Comparison of ENCODE assay signal across 8 cellular contexts in the genomic region with DNA sequence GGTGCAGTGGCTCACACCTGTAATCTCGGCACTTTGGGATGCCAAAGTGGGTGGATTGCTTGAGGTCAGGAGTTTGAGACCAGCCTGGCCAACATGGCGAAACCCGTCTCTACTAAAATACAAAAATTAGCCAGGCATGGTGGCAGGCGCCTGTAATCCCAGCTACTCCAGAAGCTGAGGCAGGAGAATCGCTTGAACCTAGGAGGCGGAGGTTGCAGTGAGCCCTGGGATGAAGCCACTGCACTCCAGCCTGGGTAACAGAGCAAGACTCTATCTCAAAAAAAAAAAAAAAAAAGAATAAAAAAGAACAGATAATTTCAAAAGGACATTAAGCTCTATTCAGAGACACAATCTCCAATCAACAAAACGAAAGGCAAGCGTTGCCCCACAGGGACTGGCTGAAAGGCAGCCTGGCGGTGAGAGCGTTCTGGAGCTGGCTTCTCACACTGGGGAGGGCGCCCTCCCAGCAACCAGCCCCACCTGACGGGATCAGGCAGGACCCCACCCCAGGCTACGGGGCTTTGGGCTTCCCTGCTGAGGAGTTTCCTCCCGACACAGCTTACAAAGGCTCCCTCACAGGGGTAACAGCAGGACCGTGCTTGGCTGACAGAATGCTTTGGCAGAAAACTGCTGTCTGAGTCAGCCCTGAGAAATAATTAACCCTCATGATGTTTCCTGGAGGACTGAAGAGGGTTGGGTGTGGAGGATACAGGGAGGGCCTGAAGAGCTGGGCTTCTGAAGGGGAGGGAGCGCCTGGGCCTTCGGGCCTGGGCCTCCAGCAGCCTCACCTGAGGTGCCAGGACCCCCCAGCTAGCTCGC. TPM values are rescaled to one million over a fixed set of nuclear protein-coding genes. Genes with fewer than 3 reads are reported as not detected.
DNase-seq lines count a peak whose midpoint lies in the region; ATAC-seq, FAIRE-seq and TF ChIP-seq lines count a peak whose summit lies in the region.

No MANE protein-coding gene starts in this region.

- 0 out of 7 replicates have a peak, but pooled peaks cover 0 to 4% (median 0%) of the 10 kb centered on the region in 4 experiments for H3K27me3 ChIP-seq in H1 (replicated peaks in 1 of 4; ENCODE audit: control insufficient read depth in 3 of 4, extremely low read depth in 1 of 4, insufficient read depth in 3 of 4, low read length in 3 of 4)
- H3K27me3 ChIP-seq in upper lobe of right lung, result no peaks in the 10 kb centered on the region

- H3K18ac ChIP-seq in H1 (ENCODE audit: extremely low read depth, low read length), result no peak overlapping the region

- POLR2A ChIA-PET in H1 (lab: Charles Lee; ENCODE audit: partially characterized antibody), result interaction anchor here (1.1 to 1.4 kb wide), 2 partner anchors 31 to 38 kb away, joined by 3 to 4 read pairs; partner anchors contain the start of gene SRP9

- H3K23ac ChIP-seq in H1 (ENCODE audit: insufficient read length), result no peak overlapping the region

- peak overlapping the region; percentile 75; the same call in 1 of the 2 replicates for H2BK12ac ChIP-seq in H1 (ENCODE audit: low read depth, low read length)

- TF ChIP-seq POLR2A in H1 (IDR thresholded peaks at IDR 0.05; ENCODE audit: control extremely low read depth in 1 of 2, low read depth in 2 of 2, low read length in 2 of 2), result no peak

- no peak for FAIRE-seq in H1 (lab: Jason Lieb, UNC)

- no peaks in the 10 kb centered on the region for H3K23me2 ChIP-seq in H1 (ENCODE audit: low read depth, low read length)

- peak overlapping the region; percentile 44; the same call in 1 of the 2 replicates for H2BK5ac ChIP-seq in H1 (ENCODE audit: low read depth, low read length)

- H3K56ac ChIP-seq in H1 (replicated peaks; ENCODE audit: insufficient read length, low read depth, low read length), result no peak overlapping the region

- peak; percentile 84 for ATAC-seq in GM18907 (IDR thresholded peaks at IDR 0.05; ENCODE audit: unreplicated experiment)
- peak; percentile 95 for ATAC-seq in upper lobe of right lung
- no peak for ATAC-seq in GM21737 (IDR thresholded peaks at IDR 0.05; ENCODE audit: unreplicated experiment)
- ATAC-seq in HG03139 (IDR thresholded peaks at IDR 0.05; ENCODE audit: unreplicated experiment), result no peak

- no peak overlapping the region for H3K14ac ChIP-seq in H1 (ENCODE audit: insufficient read length)

- H4K91ac ChIP-seq in H1 (replicated peaks; ENCODE audit: insufficient read length, low read length), result no peak overlapping the region

- DNase-seq in NCI-H345 treated with DMSO at 0.1 percent for 48 hours (lab: John Stamatoyannopoulos, UW; ENCODE audit: unreplicated experiment) (peak; percentile 68), H1 (ENCODE audit: low read depth in 1 of 2, low spot score in 2 of 2) (peak; percentile 77 to 82), medulla oblongata (ENCODE audit: extremely low spot score) (peak; percentile 77), upper lobe of right lung (peak; percentile 72), cortex of kidney (lab: John Stamatoyannopoulos, UW) (no peak)

- H2AFZ ChIP-seq in H1 (ENCODE audit: low read length), result no peak overlapping the region

- intact Hi-C loops in upper lobe of right lung (cut with DNase I), result no loop called here

- no peak for TF ChIP-seq EP300 in H1 (IDR thresholded peaks at IDR 0.05; ENCODE audit: borderline replicate concordance in 1 of 2, low read depth in 2 of 2, low read length in 2 of 2)

- no peak overlapping the region for H2BK20ac ChIP-seq in H1 (ENCODE audit: low read length)

- H4K8ac ChIP-seq in H1 (ENCODE audit: extremely low read depth, insufficient read depth, low read length), result no peak overlapping the region

- CTCF ChIA-PET in H1 (lab: Charles Lee; ENCODE audit: partially characterized antibody), result interaction anchor here (0.7 to 2.9 kb wide), 14 partner anchors 8 to 272 kb away, joined by 3 to 8 read pairs (median 4); no protein-coding TSS in a partner anchor

- no peaks in the 10 kb centered on the region for H3K36me3 ChIP-seq in H1 (ENCODE audit: control insufficient read depth in 2 of 4, insufficient read depth in 4 of 4, low read length in 3 of 4)
- H3K36me3 ChIP-seq in upper lobe of right lung, result no peaks in the 10 kb centered on the region

- H3K4ac ChIP-seq in H1 (replicated peaks; ENCODE audit: insufficient read length, low read depth, low read length), result no peak overlapping the region

- H3K79me1 ChIP-seq in H1 (ENCODE audit: low read depth, low read length), result no peaks in the 10 kb centered on the region

- 34% methylated on average over 17 of the region's 18 CpGs; no CpG with 5 or more reads in 1 of the 2 experiments for whole genome bisulfite sequencing in H1 (ENCODE audit: extremely low coverage in 1 of 2, insufficient coverage in 1 of 2, insufficient read length in 1 of 2, insufficient replicate concordance in 2 of 2, low coverage in 1 of 2, low lambda C conversion rate in 2 of 2, missing lambda C conversion rate in 1 of 2), 2 experiments

- H3K4me2 ChIP-seq in H1 (ENCODE audit: insufficient read depth in 1 of 2, low read depth in 2 of 2, low read length in 2 of 2), result peak overlapping the region; percentile 3 to 60; a peak in 3 of 4 replicates

- H3K79me2 ChIP-seq in H1 (ENCODE audit: control insufficient read depth in 1 of 2, insufficient read depth in 2 of 2, low read length in 2 of 2), result no peaks in the 10 kb centered on the region

- H2BK15ac ChIP-seq in H1 (ENCODE audit: low read length), result no peak overlapping the region

- TF ChIP-seq CTCF in H1 (IDR thresholded peaks at IDR 0.05; ENCODE audit: control extremely low read depth in 1 of 3, insufficient read depth in 1 of 3, low read depth in 1 of 3, low read length in 3 of 3) (peak in 1 of 3 experiments; percentile 5; a peak in 1 of 4 replicates), upper lobe of right lung (IDR thresholded peaks at IDR 0.05) (no peak)

- H4K5ac ChIP-seq in H1 (ENCODE audit: insufficient read length, low read depth, low read length), result no peak overlapping the region

- H2BK120ac ChIP-seq in H1 (replicated peaks; ENCODE audit: low read depth, low read length), result no peak overlapping the region

- no peak overlapping the region for H2AK5ac ChIP-seq in H1 (ENCODE audit: low read depth, low read length)

- TF ChIP-seq RAD21 in H1 (IDR thresholded peaks at IDR 0.05 in 1 of 2, conservative IDR thresholded peaks at IDR 0.05 in 1 of 2; ENCODE audit: low read depth in 2 of 2, low read length in 2 of 2), result no peak; a peak in 1 of 4 replicates

- H3K9me3 ChIP-seq in H1 (ENCODE audit: insufficient read depth in 2 of 2, low read depth in 1 of 2, low read length in 1 of 2) (no peaks in the 10 kb centered on the region), upper lobe of right lung (no peaks in the 10 kb centered on the region)

- no peak overlapping the region for H3K27ac ChIP-seq in H1 (ENCODE audit: low read depth, low read length)
- H3K27ac ChIP-seq in upper lobe of right lung, result peak overlapping the region; percentile 79

- peak overlapping the region in 3 of 4 experiments; percentile 2 to 33 (median 11); a peak in 3 of 8 replicates for H3K4me3 ChIP-seq in H1 (ENCODE audit: extremely low read depth in 1 of 4, insufficient read depth in 2 of 4, low read depth in 3 of 4, low read length in 4 of 4)
- peak overlapping the region; percentile 45 for H3K4me3 ChIP-seq in upper lobe of right lung

- peaks cover 2 to 5% (median 3%) of the 10 kb centered on the region in 4 experiments; a peak in 4 of 7 replicates for H3K4me1 ChIP-seq in H1 (replicated peaks in 1 of 4; ENCODE audit: control insufficient read depth in 3 of 4, insufficient read depth in 4 of 4, low read length in 3 of 4)
- peaks cover 18% of the 10 kb centered on the region for H3K4me1 ChIP-seq in upper lobe of right lung

- H4K20me1 ChIP-seq in H1 (replicated peaks in 1 of 2; ENCODE audit: control insufficient read depth in 1 of 2, insufficient read depth in 2 of 2, low read length in 2 of 2), result no peaks in the 10 kb centered on the region

- H3K9ac ChIP-seq in H1 (replicated peaks in 1 of 4; ENCODE audit: extremely low read depth in 1 of 4, low read depth in 3 of 4, low read length in 3 of 4), result no peak overlapping the region

TF ChIP-seq in H1, 55 proteins besides CTCF, POLR2A, EP300 and RAD21 (continues in another document):
- TF ChIP-seq HDAC2 (IDR thresholded peaks at IDR 0.05; ENCODE audit: borderline replicate concordance in 1 of 2, low read depth in 2 of 2, low read length in 2 of 2), result peak in 1 of 2 experiments; percentile 88; a peak in 2 of 4 replicates
- TF ChIP-seq PHF8 (conservative IDR thresholded peaks at IDR 0.05; ENCODE audit: low read depth, low read length), result no peak
- TF ChIP-seq BRCA1 (IDR thresholded peaks at IDR 0.05; ENCODE audit: low read depth, low read length), result no peak
- 0 out of 2 replicates have a peak, but pooled peaks have one; percentile 44 for TF ChIP-seq CREB1 (IDR thresholded peaks at IDR 0.05)
- 0 out of 4 replicates have a peak, but pooled peaks of 1 of the 2 experiments have one; percentile 37 for TF ChIP-seq SIN3A (conservative IDR thresholded peaks at IDR 0.05 in 1 of 2, IDR thresholded peaks at IDR 0.05 in 1 of 2; ENCODE audit: low read depth in 1 of 2, low read length in 2 of 2)
- TF ChIP-seq GTF2F1 (IDR thresholded peaks at IDR 0.05; ENCODE audit: borderline replicate concordance, low read depth, low read length), result no peak
- peak; percentile 37 for TF ChIP-seq KDM4A (IDR thresholded peaks at IDR 0.05; ENCODE audit: low read depth, low read length, severe bottlenecking)
- 0 out of 2 replicates have a peak, but pooled peaks have one; percentile 52 for TF ChIP-seq RBBP5 (IDR thresholded peaks at IDR 0.05; ENCODE audit: borderline replicate concordance, low read depth, low read length)
- no peak for TF ChIP-seq KDM5A (IDR thresholded peaks at IDR 0.05; ENCODE audit: low read length)
- peak; percentile 46 for TF ChIP-seq CTBP2 (IDR thresholded peaks at IDR 0.05; ENCODE audit: borderline replicate concordance, insufficient read depth, insufficient read length, low read length)
- peak; percentile 50; the same call in 1 of the 2 replicates for TF ChIP-seq TBP (IDR thresholded peaks at IDR 0.05; ENCODE audit: low read depth, low read length)
- no peak for TF ChIP-seq HDAC6 (IDR thresholded peaks at IDR 0.05; ENCODE audit: low read depth, low read length)
- no peak for TF ChIP-seq TEAD4 (IDR thresholded peaks at IDR 0.05; ENCODE audit: low read depth, low read length)
- 0 out of 2 replicates have a peak, but pooled peaks have one; percentile 26 for TF ChIP-seq RXRA (IDR thresholded peaks at IDR 0.05; ENCODE audit: insufficient read depth, low read depth, low read length)

RNA-seq across cellular contexts. Expression of gene SRP9, which starts 31.1 kb away (rescaled TPM):
- total RNA-seq in H1 (2021; fragmentation: NEBNext Ultra II Directional; extraction: Animal tissue kit (Norgen Biotek cat#: 25700)), result 446 and 448 TPM in 2 replicates
- 342 and 572 TPM in 2 replicates for polyA plus RNA-seq in H1 (2011; rRNA removed)
- 639 TPM for polyA plus RNA-seq in H1 (2011; cell fraction: cytosol; rRNA removed)
- 94.4 TPM for polyA plus RNA-seq in H1 (2011; cell fraction: nucleus; rRNA removed)
- 256 to 682 TPM (median 537 TPM) in 4 replicates for polyA plus RNA-seq in H1 (2012, experiment 1 of 2)
- 59.1 TPM for polyA plus RNA-seq in H1 (2012, experiment 2 of 2)
- polyA plus RNA-seq in H1 (2013, experiment 1 of 2), result 274 TPM
- 272 TPM for polyA plus RNA-seq in H1 (2013, experiment 2 of 2)
- polyA minus RNA-seq in H1 (2011; rRNA and poly(A)+ RNA removed), result 150 and 182 TPM in 2 replicates
- 259 TPM for polyA minus RNA-seq in H1 (2011; cell fraction: cytosol; rRNA and poly(A)+ RNA removed)
- polyA minus RNA-seq in H1 (2011; cell fraction: nucleus; rRNA and poly(A)+ RNA removed), result 78.2 TPM
- 157 TPM for total RNA-seq in upper lobe of right lung

Comparison
In these comparisons a context has a peak if more than half of its experiments do, and no peak if none do; other contexts are left out.
1. ATAC-seq: peak in GM18907 (single experiment) and upper lobe of right lung (single experiment); none in GM21737 (single experiment) and HG03139 (single experiment).